ENCODE assay signal across 17 cellular contexts in the genomic region with DNA sequence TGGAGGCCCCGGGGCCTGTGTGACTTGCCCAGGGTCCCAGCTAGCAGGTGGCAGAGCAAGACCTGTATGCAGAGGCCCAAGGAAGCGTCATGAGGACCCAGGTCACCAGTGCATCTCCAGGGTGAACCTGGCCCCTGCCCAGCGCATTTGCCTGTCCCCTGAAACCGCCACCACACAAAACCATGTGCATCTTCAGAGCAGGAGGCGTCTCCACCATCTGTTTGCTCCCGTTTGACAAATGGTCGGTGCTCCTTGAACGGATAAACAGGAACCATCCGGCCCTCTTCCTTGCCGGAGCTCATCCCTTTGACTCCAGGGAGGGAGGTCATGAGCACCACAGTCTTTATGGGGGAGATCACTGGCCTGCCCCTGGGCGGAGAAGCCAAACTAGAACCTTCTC.
"Had no signal": no experiment of that assay in that cellular context is flagged by ENCODE, and none has a peak within 500 bp of the region (broad histone marks: within the 10 kb centered on the region; RNA-seq: fewer than 3 reads in every experiment).

No MANE protein-coding gene starts in this region.

- H3K4me3 ChIP-seq: SJSA1, SK-N-MC had no signal

- DNase-seq: KBM-7, MV-4-11, NCI-H1048, NCI-H1105, NCI-H1417, NCI-H1436 treated with DMSO at 0.1 percent for 48 hours, NCI-H1694, NCI-H187 treated with DMSO at 0.1 percent for 48 hours, NCI-H2029 treated with DMSO at 0.1 percent for 48 hours, NCI-H2171 treated with DMSO at 0.1 percent for 48 hours, NCI-H345, NCI-H526, Right ventricle myocardium superior, RPMI8226, SIG-M5 had no signal
